9 cellular contexts compared by ENCODE assay signal in genomic region chr2:42493468-42493884, GRCh38. TPM values are rescaled to one million over a fixed set of nuclear protein-coding genes. Genes with fewer than 3 reads are reported as not detected.
DNase-seq lines count a peak whose midpoint lies in the region; ATAC-seq, FAIRE-seq and TF ChIP-seq lines count a peak whose summit lies in the region.
"Had no signal": no experiment of that assay in that cellular context is flagged by ENCODE, and none has a peak within 500 bp of the region (broad histone marks: within the 10 kb centered on the region; RNA-seq: fewer than 3 reads in every experiment).

No MANE protein-coding gene starts in this region.

- no peak overlapping the region for H3K9ac ChIP-seq in astrocyte (ENCODE audit: low read length)

- H3K27ac ChIP-seq in astrocyte (ENCODE audit: low read depth, low read length): no peak overlapping the region

- no peaks in the 10 kb centered on the region for H3K4me1 Mint-ChIP-seq in Caco-2 (ENCODE audit: low read depth, unreplicated experiment)
- H3K4me1 Mint-ChIP-seq in astrocyte (ENCODE audit: low read depth, unreplicated experiment): peaks cover 3% of the 10 kb centered on the region
- peaks cover 7 to 18% (median 12%) of the 10 kb centered on the region in 4 donors for H3K4me1 Mint-ChIP-seq in naive thymus-derived CD8-positive, alpha-beta T cell

- no peak overlapping the region for H3K27ac Mint-ChIP-seq in Caco-2 (ENCODE audit: unreplicated experiment)
- no peak overlapping the region for H3K27ac Mint-ChIP-seq in astrocyte (ENCODE audit: unreplicated experiment)
- peak overlapping the region in 2 of 10 donors; percentile 69 to 83 for H3K27ac Mint-ChIP-seq in naive thymus-derived CD8-positive, alpha-beta T cell

- intact Hi-C loops in Caco-2 (cut with micrococcal nuclease; ENCODE audit: unreplicated experiment): no loop called here

- POLR2A ChIA-PET in Caco-2 (lab: Charles Lee): interaction anchor here (0.6 kb wide), 5 partner anchors 81 to 714 kb away, joined by 4 to 7 read pairs (median 5); no protein-coding TSS in a partner anchor
- POLR2A ChIA-PET in naive thymus-derived CD8-positive, alpha-beta T cell (lab: Charles Lee): interaction anchor here (0.5 to 2.6 kb wide), 6 partner anchors 26 to 317 kb away, joined by 3 to 7 read pairs (median 4); no protein-coding TSS in a partner anchor

- no peaks in the 10 kb centered on the region for H3K79me2 ChIP-seq in astrocyte (ENCODE audit: insufficient read depth, low read length)

- H3K9me3 Mint-ChIP-seq in Caco-2 (ENCODE audit: unreplicated experiment): no peaks in the 10 kb centered on the region
- peaks cover 3% of the 10 kb centered on the region for H3K9me3 Mint-ChIP-seq in astrocyte (ENCODE audit: unreplicated experiment)
- no peaks in the 10 kb centered on the region for H3K9me3 Mint-ChIP-seq in naive thymus-derived CD8-positive, alpha-beta T cell

- H3K9me3 ChIP-seq in Caco-2 (no peaks in the 10 kb centered on the region), astrocyte (ENCODE audit: insufficient read depth, low read depth, low read length) (no peaks in the 10 kb centered on the region)

- CTCF ChIA-PET in Caco-2 (lab: Charles Lee): interaction anchor here (0.6 to 1.0 kb wide), 5 partner anchors 10 to 1281 kb away, joined by 3 to 6 read pairs (median 4); no protein-coding TSS in a partner anchor

- BruUV-seq in Caco-2 (replicated peaks; lab: Mats Ljungman, UMichigan): no TSS peak

- H2AFZ ChIP-seq in astrocyte (ENCODE audit: low read depth, low read length): peak overlapping the region; percentile 83

- DNase-seq in Caco-2 (no peak), astrocyte (ENCODE audit: low read depth) (no peak), DMS79 (lab: John Stamatoyannopoulos, UW) (no peak), glomerular visceral epithelial cell (ENCODE audit: extremely low spot score) (no peak)
- no peak for DNase-seq in naive thymus-derived CD8-positive, alpha-beta T cell
- no peak for DNase-seq in activated naive CD4-positive, alpha-beta T cell treated with anti-CD3 and anti-CD28 coated beads, Interleukin-2, amount 50 U/mL, for 16 hours

- no peaks in the 10 kb centered on the region for H4K20me1 ChIP-seq in astrocyte (ENCODE audit: insufficient read depth, low read length)

- TF ChIP-seq CTCF in Caco-2 (IDR thresholded peaks at IDR 0.05; ENCODE audit: insufficient read depth in 1 of 2, low read depth in 1 of 2, low read length in 1 of 2, severe bottlenecking in 1 of 2, unreplicated experiment in 1 of 2) (no peak), astrocyte (IDR thresholded peaks at IDR 0.05; ENCODE audit: insufficient read depth, low read depth, low read length) (no peak)

- H3K4me3 ChIP-seq in Caco-2 (ENCODE audit: low read depth, low read length) (peak overlapping the region; percentile 48), astrocyte (ENCODE audit: insufficient read depth, low read depth, low read length) (peak overlapping the region; percentile 62)

- H3K27me3 ChIP-seq in Caco-2 (replicated peaks; ENCODE audit: control insufficient read depth, insufficient read depth, low read length) (no peaks in the 10 kb centered on the region), astrocyte (ENCODE audit: insufficient read depth, low read length) (peaks cover 31% of the 10 kb centered on the region)

- H3K36me3 ChIP-seq in Caco-2 (ENCODE audit: control insufficient read depth, insufficient read depth, low read length) (no peaks in the 10 kb centered on the region), astrocyte (ENCODE audit: insufficient read depth, low read length) (no peaks in the 10 kb centered on the region)

- peak overlapping the region; percentile 87 for H3K4me2 ChIP-seq in astrocyte (ENCODE audit: low read length)

- FAIRE-seq in astrocyte (lab: Jason Lieb, UNC): no peak

- ATAC-seq in HG02588 (IDR thresholded peaks at IDR 0.05; ENCODE audit: unreplicated experiment): peak; percentile 22
- peak; percentile 20 to 30 for ATAC-seq in naive thymus-derived CD8-positive, alpha-beta T cell
- no peak for ATAC-seq in HG02623 (IDR thresholded peaks at IDR 0.05; ENCODE audit: unreplicated experiment)

- H3K27me3 Mint-ChIP-seq in Caco-2 (ENCODE audit: insufficient read depth, unreplicated experiment) (no peaks in the 10 kb centered on the region), astrocyte (ENCODE audit: low read depth, unreplicated experiment) (peaks cover 23% of the 10 kb centered on the region)
- H3K27me3 Mint-ChIP-seq in naive thymus-derived CD8-positive, alpha-beta T cell: peaks cover 0 to 33% (median 0%) of the 10 kb centered on the region in 5 donors

- H3K4me3 Mint-ChIP-seq in Caco-2 (ENCODE audit: unreplicated experiment) (peak overlapping the region; percentile 98), astrocyte (ENCODE audit: unreplicated experiment) (no peak overlapping the region)
- peak overlapping the region; percentile 68 to 96 (median 80) for H3K4me3 Mint-ChIP-seq in naive thymus-derived CD8-positive, alpha-beta T cell

- H3K36me3 Mint-ChIP-seq in Caco-2 (ENCODE audit: insufficient read depth, unreplicated experiment) (no peaks in the 10 kb centered on the region), astrocyte (ENCODE audit: low read depth, unreplicated experiment) (no peaks in the 10 kb centered on the region)
- H3K36me3 Mint-ChIP-seq in naive thymus-derived CD8-positive, alpha-beta T cell: no peaks in the 10 kb centered on the region

- H3K4me1 ChIP-seq in Caco-2 (no peaks in the 10 kb centered on the region), astrocyte (ENCODE audit: insufficient read depth, low read length) (peaks cover 8% of the 10 kb centered on the region)

RNA-seq across cellular contexts. Expression of gene KCNG3, which starts 0.3 kb away (rescaled TPM):
- total RNA-seq in Caco-2 (2022): 1.0 and 1.1 TPM in 2 replicates
- 0.14 and 0.20 TPM in 2 replicates for total RNA-seq in astrocyte
- not detected for total RNA-seq in naive thymus-derived CD8-positive, alpha-beta T cell
- not detected for polyA plus RNA-seq in naive thymus-derived CD8-positive, alpha-beta T cell
- total RNA-seq: fibroblast of lung had no signal
